ENCODE assay signal across 11 cellular contexts in genomic region chr16:11835891-11836652, GRCh38. TPM values are rescaled to one million over a fixed set of nuclear protein-coding genes. Genes with fewer than 3 reads are reported as not detected.
DNase-seq lines count a peak whose midpoint lies in the region; ATAC-seq and TF ChIP-seq lines count a peak whose summit lies in the region.
"Had no signal": no experiment of that assay in that cellular context is flagged by ENCODE, and none has a peak within 500 bp of the region (broad histone marks: within the 10 kb centered on the region; RNA-seq: fewer than 3 reads in every experiment).

No MANE protein-coding gene starts in this region.

- peak overlapping the region; percentile 66 to 75 for H3K27ac ChIP-seq in SK-N-SH (ENCODE audit: low read depth in 2 of 2, low read length in 1 of 2)
- no peak overlapping the region for H3K27ac ChIP-seq in upper lobe of right lung
- H3K27ac ChIP-seq: adrenal gland had no signal

- peak overlapping the region; percentile 15; the same call in 1 of the 2 replicates for H3K4me2 ChIP-seq in SK-N-SH

- no peak for TF ChIP-seq RAD21 in SK-N-SH (IDR thresholded peaks at IDR 0.05; ENCODE audit: low read length)

- ATAC-seq in Right ventricle myocardium superior (ENCODE audit: poor library complexity) (no peak), upper lobe of right lung (no peak), HG02885 (IDR thresholded peaks at IDR 0.05; ENCODE audit: poor library complexity, unreplicated experiment) (no peak), GM21737 (IDR thresholded peaks at IDR 0.05; ENCODE audit: unreplicated experiment) (no peak)
- no peak for ATAC-seq in stimulated activated naive CD8-positive, alpha-beta T cell treated with anti-CD3 and anti-CD28 coated beads, Interleukin-15, amount 100 ng/mL, for 72 hours

- H3K9ac ChIP-seq in SK-N-SH: no peak overlapping the region; the same call in 1 of the 2 replicates

- CTCF ChIA-PET in SK-N-SH (lab: Yijun Ruan, JAX): no interaction called here

- no peak overlapping the region for H3K4me3 Mint-ChIP-seq in stimulated activated naive CD8-positive, alpha-beta T cell treated with anti-CD3 and anti-CD28 coated beads, Interleukin-15, amount 100 ng/mL, for 72 hours

- H3K27me3 Mint-ChIP-seq in stimulated activated naive CD8-positive, alpha-beta T cell treated with anti-CD3 and anti-CD28 coated beads, Interleukin-15, amount 100 ng/mL, for 72 hours: no peaks in the 10 kb centered on the region

- H3K9me3 ChIP-seq in SK-N-SH (no peaks in the 10 kb centered on the region), upper lobe of right lung (no peaks in the 10 kb centered on the region)
- H3K9me3 ChIP-seq: adrenal gland had no signal

- H3K27me3 ChIP-seq in SK-N-SH (ENCODE audit: insufficient read depth) (no peaks in the 10 kb centered on the region), upper lobe of right lung (no peaks in the 10 kb centered on the region)
- H3K27me3 ChIP-seq: adrenal gland had no signal

- H3K4me1 ChIP-seq in SK-N-SH (ENCODE audit: control insufficient read depth in 1 of 2, insufficient read depth in 2 of 2, low read depth in 1 of 2, low read length in 1 of 2) (peaks cover 2 to 5% of the 10 kb centered on the region in 2 experiments; a peak in 3 of 4 replicates), upper lobe of right lung (peaks cover 7% of the 10 kb centered on the region)
- H3K4me1 ChIP-seq: adrenal gland had no signal

- H4K20me1 ChIP-seq in SK-N-SH (ENCODE audit: insufficient read depth): peaks cover 9% of the 10 kb centered on the region; the same call in 1 of the 2 replicates

- no peaks in the 10 kb centered on the region for H3K9me2 ChIP-seq in SK-N-SH

- intact Hi-C loops in cardiac septum (cut with DNase I) (no loop called here), Right ventricle myocardium superior (cut with DNase I) (no loop called here), upper lobe of right lung (cut with DNase I) (no loop called here)

- POLR2A ChIA-PET in SK-N-SH (lab: Yijun Ruan, JAX): interaction anchor here (0.6 kb wide), 1 partner anchor 9 kb away, joined by 8 read pairs; no protein-coding TSS in a partner anchor

- DNase-seq in cardiac septum (ENCODE audit: low spot score) (peak; percentile 20), Right ventricle myocardium superior (no peak), SK-N-SH (no peak), fibroblast of villous mesenchyme (ENCODE audit: low read depth) (peak; percentile 93), upper lobe of right lung (peak; percentile 21)
- no peak for DNase-seq in stimulated activated naive CD8-positive, alpha-beta T cell treated with anti-CD3 and anti-CD28 coated beads, Interleukin-15, amount 100 ng/mL, for 72 hours
- DNase-seq: AML-193, GOT3 had no signal

- H3F3A ChIP-seq in SK-N-SH (replicated peaks; ENCODE audit: insufficient read depth): peaks cover 38% of the 10 kb centered on the region

- H3K27ac Mint-ChIP-seq in stimulated activated naive CD8-positive, alpha-beta T cell treated with anti-CD3 and anti-CD28 coated beads, Interleukin-15, amount 100 ng/mL, for 72 hours: no peak overlapping the region

- WGBS in SK-N-SH (ENCODE audit: low lambda C conversion rate): 30% methylated on average over 8 of the region's 9 CpGs

- TF ChIP-seq EP300 in SK-N-SH (IDR thresholded peaks at IDR 0.05; ENCODE audit: borderline replicate concordance in 1 of 2, low read depth in 1 of 2, low read length in 1 of 2): no peak

- TF ChIP-seq CTCF in SK-N-SH (IDR thresholded peaks at IDR 0.05): no peak
- no peak for TF ChIP-seq CTCF in fibroblast of villous mesenchyme (IDR thresholded peaks at IDR 0.05; ENCODE audit: insufficient read depth, low read depth, low read length)
- TF ChIP-seq CTCF in upper lobe of right lung (IDR thresholded peaks at IDR 0.05): no peak

- no peaks in the 10 kb centered on the region for H3K9me3 Mint-ChIP-seq in stimulated activated naive CD8-positive, alpha-beta T cell treated with anti-CD3 and anti-CD28 coated beads, Interleukin-15, amount 100 ng/mL, for 72 hours

- H3K4me3 ChIP-seq in SK-N-SH (ENCODE audit: low read depth in 2 of 2, low read length in 1 of 2) (no peak overlapping the region), fibroblast of villous mesenchyme (ENCODE audit: low read depth, low read length) (no peak overlapping the region), upper lobe of right lung (no peak overlapping the region)
- H3K4me3 ChIP-seq: adrenal gland had no signal

- no peaks in the 10 kb centered on the region for H3K79me2 ChIP-seq in SK-N-SH (ENCODE audit: insufficient read depth)

- H3K36me3 ChIP-seq in SK-N-SH (replicated peaks in 1 of 2; ENCODE audit: control insufficient read depth in 1 of 2, insufficient read depth in 2 of 2, low read length in 1 of 2) (peaks cover 23 to 41% of the 10 kb centered on the region in 2 experiments), upper lobe of right lung (peaks cover 51% of the 10 kb centered on the region)

- no peaks in the 10 kb centered on the region for H3K4me1 Mint-ChIP-seq in stimulated activated naive CD8-positive, alpha-beta T cell treated with anti-CD3 and anti-CD28 coated beads, Interleukin-15, amount 100 ng/mL, for 72 hours

- no peak overlapping the region for H2AFZ ChIP-seq in SK-N-SH (ENCODE audit: low read depth)

TF ChIP-seq in SK-N-SH, 30 proteins besides CTCF, POLR2A, EP300 and RAD21:
- peak; percentile 49; the same call in 1 of the 2 replicates for TF ChIP-seq POLR2AphosphoS5 (IDR thresholded peaks at IDR 0.05; ENCODE audit: low read depth, low read length)
- TF ChIP-seq TEAD4 (IDR thresholded peaks at IDR 0.05; ENCODE audit: borderline replicate concordance, insufficient read depth): no peak
- 0 out of 2 replicates have a peak, but pooled peaks have one; percentile 8 for TF ChIP-seq RXRA (IDR thresholded peaks at IDR 0.05; ENCODE audit: borderline replicate concordance, low read depth)
- TF ChIP-seq NFIC (IDR thresholded peaks at IDR 0.05; ENCODE audit: borderline replicate concordance): peak; percentile 58; the same call in 1 of the 2 replicates
- peak; percentile 13; the same call in 1 of the 2 replicates for TF ChIP-seq PBX3 (IDR thresholded peaks at IDR 0.05)
- TF ChIP-seq, protein P1, sequence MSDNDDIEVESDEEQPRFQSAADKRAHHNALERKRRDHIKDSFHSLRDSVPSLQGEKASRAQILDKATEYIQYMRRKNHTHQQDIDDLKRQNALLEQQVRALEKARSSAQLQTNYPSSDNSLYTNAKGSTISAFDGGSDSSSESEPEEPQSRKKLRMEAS (IDR thresholded peaks at IDR 0.05; ENCODE audit: low read depth): peak; percentile 53
- no peak for TF ChIP-seq USF2 (IDR thresholded peaks at IDR 0.05; ENCODE audit: borderline replicate concordance, low read depth, low read length)
- no peak for TF ChIP-seq RCOR1 (IDR thresholded peaks at IDR 0.05; ENCODE audit: low read length)
- TF ChIP-seq SIN3A (IDR thresholded peaks at IDR 0.05; ENCODE audit: borderline replicate concordance, low read depth, low read length): no peak
- TF ChIP-seq TCF12 (IDR thresholded peaks at IDR 0.05): peak; percentile 62
TF ChIP-seq in SK-N-SH: peak in this region for 6.

RNA-seq across cellular contexts. Expression of gene RSL1D1, which starts 15.3 kb away (rescaled TPM):
- total RNA-seq in cardiac septum (77.9 TPM), Right ventricle myocardium superior (101 TPM), fibroblast of villous mesenchyme (57.7 and 117 TPM in 2 replicates), upper lobe of right lung (117 TPM)
- 38.0 and 51.8 TPM in 2 replicates for polyA plus RNA-seq in SK-N-SH (2012; rRNA removed)
- 82.3 and 126 TPM in 2 replicates for polyA plus RNA-seq in SK-N-SH (2012; cell fraction: cytosol; rRNA removed)
- 5.7 and 18.1 TPM in 2 replicates for polyA plus RNA-seq in SK-N-SH (2012; cell fraction: nucleus; rRNA removed)

RNA-seq across cellular contexts. Expression of gene ZC3H7A, which starts 39.0 kb away (rescaled TPM):
- 33.4 TPM for total RNA-seq in cardiac septum
- 23.7 TPM for total RNA-seq in Right ventricle myocardium superior
- 31.9 and 38.7 TPM in 2 replicates for polyA plus RNA-seq in SK-N-SH (2012; rRNA removed)
- polyA plus RNA-seq in SK-N-SH (2012; cell fraction: cytosol; rRNA removed): 39.8 and 48.0 TPM in 2 replicates
- 71.8 and 77.3 TPM in 2 replicates for polyA plus RNA-seq in SK-N-SH (2012; cell fraction: nucleus; rRNA removed)
- 39.0 and 59.2 TPM in 2 replicates for total RNA-seq in fibroblast of villous mesenchyme
- 71.2 TPM for total RNA-seq in upper lobe of right lung

Comparison
In these comparisons a context has a peak if more than half of its experiments do, and no peak if none do; other contexts are left out.
1. DNase-seq: peak in cardiac septum (single experiment), fibroblast of villous mesenchyme (single experiment) and upper lobe of right lung (single experiment); none in Right ventricle myocardium superior (single experiment), SK-N-SH (single experiment) and stimulated activated naive CD8-positive, alpha-beta T cell treated with anti-CD3 and anti-CD28 coated beads, Interleukin-15, amount 100 ng/mL, for 72 hours (0 of 2).